21 cellular contexts compared by ENCODE assay signal in genomic region chr7:155198206-155198892, GRCh38.
DNase-seq lines count a peak whose midpoint lies in the region; ATAC-seq, FAIRE-seq and TF ChIP-seq lines count a peak whose summit lies in the region.
"Had no signal": no experiment of that assay in that cellular context is flagged by ENCODE, and none has a peak within 500 bp of the region (broad histone marks: within the 10 kb centered on the region; RNA-seq: fewer than 3 reads in every experiment).

No MANE protein-coding gene starts in this region.

- no peak for TF ChIP-seq CTCF in C4-2B (conservative IDR thresholded peaks at IDR 0.05)
- TF ChIP-seq CTCF in HepG2 (CRISPR knock-in tag; IDR thresholded peaks at IDR 0.05) = no peak

- intact Hi-C loops in activated T-helper 1 cell treated with anti-CD3 and anti-CD28 coated beads, Interleukin-12 subunit alpha, Interleukin-12 subunit beta, Interleukin-2, Interleukin-4 antibody, amounts not matched to agents 30 ng/mL and 10 ng/mL and 1 ng/mL, durations not matched to agents 14 hours and 24 hours and 36 hours (cut with micrococcal nuclease) = loop anchor here (1.0 to 2.0 kb wide), 2 partner anchors 8 to 196 kb away; partner anchors contain the start of gene PAXIP1
- intact Hi-C loops in HepG2 (cut with micrococcal nuclease; ENCODE audit: unreplicated experiment) = no loop called here

- H3K9me3 ChIP-seq in HepG2 (ENCODE audit: low read length) = no peaks in the 10 kb centered on the region
- H3K9me3 ChIP-seq: ovary had no signal

- H3K4me2 ChIP-seq in HepG2 (ENCODE audit: low read depth, low read length) = no peak overlapping the region
- H3K4me2 ChIP-seq: PC-9 had no signal

- H4K20me1 ChIP-seq in HepG2 (ENCODE audit: insufficient read depth, low read length) = no peaks in the 10 kb centered on the region

- H3K27ac ChIP-seq in C4-2B (peak overlapping the region; percentile 4), HepG2 (ENCODE audit: extremely low read length, insufficient read depth, low read length) (no peak overlapping the region)
- H3K27ac ChIP-seq: ovary, PC-9, SK-N-MC, uterus had no signal

- POLR2A ChIA-PET in HepG2 (lab: Yijun Ruan, JAX) = no interaction called here

- ATAC-seq in GM18873 (IDR thresholded peaks at IDR 0.05; ENCODE audit: low FRiP score, unreplicated experiment) (peak; percentile 21), HepG2 (no peak), HG03521 (IDR thresholded peaks at IDR 0.05; ENCODE audit: unreplicated experiment) (no peak)

- H3K4me1 ChIP-seq in HepG2 (ENCODE audit: insufficient read depth, low read length) = no peaks in the 10 kb centered on the region
- H3K4me1 ChIP-seq: uterus had no signal

- peak overlapping the region; percentile 83 for H3K27ac Mint-ChIP-seq in activated T-helper 1 cell treated with anti-CD3 and anti-CD28 coated beads, Interleukin-12 subunit alpha, Interleukin-12 subunit beta, Interleukin-2, Interleukin-4 antibody, amounts not matched to agents 30 ng/mL and 10 ng/mL and 1 ng/mL, durations not matched to agents 14 hours and 24 hours and 36 hours
- H3K27ac Mint-ChIP-seq: immature natural killer cell had no signal

- peaks cover 0 to 22% of the 10 kb centered on the region in 2 experiments; a peak in 2 of 5 replicates for H3K27me3 ChIP-seq in HepG2 (ENCODE audit: control insufficient read depth in 1 of 2, insufficient read depth in 2 of 2, low read length in 2 of 2)
- H3K27me3 ChIP-seq: ovary, uterus had no signal

- no peak for TF ChIP-seq POLR2A in HepG2 (IDR thresholded peaks at IDR 0.05; ENCODE audit: insufficient read depth in 1 of 2, low read depth in 2 of 2, low read length in 2 of 2)

- H3K36me3 ChIP-seq in HepG2 (replicated peaks in 1 of 2; ENCODE audit: control insufficient read depth in 1 of 2, insufficient read depth in 2 of 2, low read length in 2 of 2) = no peaks in the 10 kb centered on the region
- H3K36me3 ChIP-seq: ovary, uterus had no signal

- peaks cover 2% of the 10 kb centered on the region for H3K27me3 Mint-ChIP-seq in activated T-helper 1 cell treated with anti-CD3 and anti-CD28 coated beads, Interleukin-12 subunit alpha, Interleukin-12 subunit beta, Interleukin-2, Interleukin-4 antibody, amounts not matched to agents 30 ng/mL and 10 ng/mL and 1 ng/mL, durations not matched to agents 14 hours and 24 hours and 36 hours (ENCODE audit: insufficient read depth)

- no TSS peak for BruUV-seq in HepG2 (replicated peaks; lab: Mats Ljungman, UMichigan)

- WGBS in HepG2 (ENCODE audit: low lambda C conversion rate) = 54% methylated on average over 19 of the region's 22 CpGs

- peaks cover 10% of the 10 kb centered on the region for H3K36me3 Mint-ChIP-seq in activated T-helper 1 cell treated with anti-CD3 and anti-CD28 coated beads, Interleukin-12 subunit alpha, Interleukin-12 subunit beta, Interleukin-2, Interleukin-4 antibody, amounts not matched to agents 30 ng/mL and 10 ng/mL and 1 ng/mL, durations not matched to agents 14 hours and 24 hours and 36 hours (ENCODE audit: low read depth)

- CTCF ChIA-PET in HepG2 (lab: Yijun Ruan, JAX; ENCODE audit: low intra/inter-chr PET ratio, low total read pairs) = no interaction called here

- peaks cover 24% of the 10 kb centered on the region for H3K4me1 Mint-ChIP-seq in activated T-helper 1 cell treated with anti-CD3 and anti-CD28 coated beads, Interleukin-12 subunit alpha, Interleukin-12 subunit beta, Interleukin-2, Interleukin-4 antibody, amounts not matched to agents 30 ng/mL and 10 ng/mL and 1 ng/mL, durations not matched to agents 14 hours and 24 hours and 36 hours (ENCODE audit: low read depth)
- H3K4me1 Mint-ChIP-seq: immature natural killer cell had no signal

- no peak for FAIRE-seq in HepG2 (lab: Jason Lieb, UNC)

- DNase-seq in activated T-helper 1 cell treated with anti-CD3 and anti-CD28 coated beads, Interleukin-12 subunit alpha, Interleukin-12 subunit beta, Interleukin-2, Interleukin-4 antibody, amounts not matched to agents 30 ng/mL and 10 ng/mL and 1 ng/mL, durations not matched to agents 14 hours and 24 hours and 36 hours (ENCODE audit: low spot score) = no peak
- DNase-seq in HepG2 (ENCODE audit: low spot score) (no peak), NCI-H524 (lab: John Stamatoyannopoulos, UW) (no peak), COR-L47 (lab: John Stamatoyannopoulos, UW) (no peak)
- DNase-seq: activated effector memory CD4-positive, alpha-beta T cell treated with Interleukin-2 at 50 U/mL for 16 hours; aorta; cerebellar nuclear complex; effector memory CD4-positive, alpha-beta T cell; immature natural killer cell; NCI-H1436; NCI-H2171; NCI-H774; ovary; PC-9; T-helper 9 cell; uterus had no signal

- no peak for TF ChIP-seq EP300 in HepG2 (IDR thresholded peaks at IDR 0.05; ENCODE audit: low read depth in 2 of 2, low read length in 2 of 2)
- TF ChIP-seq EP300 in HepG2 (CRISPR knock-in tag; IDR thresholded peaks at IDR 0.05; ENCODE audit: borderline replicate concordance) = no peak

- no peak overlapping the region for H2AFZ ChIP-seq in HepG2 (ENCODE audit: low read length)
- H2AFZ ChIP-seq: PC-9 had no signal

- no peak for TF ChIP-seq RAD21 in HepG2 (CRISPR knock-in tag; IDR thresholded peaks at IDR 0.05)

- H3K9ac ChIP-seq in HepG2 (ENCODE audit: insufficient read depth, low read depth, low read length) = no peak overlapping the region

- in situ Hi-C loops in HepG2 (cut with HindIII; ENCODE audit: extremely low pct_ligation_motif_present, low pct_unique_long_range_greater_than_20kb) = no loop called here

- H3K9me3 Mint-ChIP-seq in activated T-helper 1 cell treated with anti-CD3 and anti-CD28 coated beads, Interleukin-12 subunit alpha, Interleukin-12 subunit beta, Interleukin-2, Interleukin-4 antibody, amounts not matched to agents 30 ng/mL and 10 ng/mL and 1 ng/mL, durations not matched to agents 14 hours and 24 hours and 36 hours = peaks cover 22% of the 10 kb centered on the region

- H3K79me2 ChIP-seq in HepG2 (ENCODE audit: insufficient read depth, low read length) = no peaks in the 10 kb centered on the region

- no peak overlapping the region for H3K4me3 ChIP-seq in HepG2 (replicated peaks in 1 of 3; ENCODE audit: insufficient read depth in 1 of 3, low read depth in 2 of 3, low read length in 3 of 3)
- H3K4me3 ChIP-seq: ovary, PC-9, SK-N-MC, uterus had no signal

- H3K4me3 Mint-ChIP-seq in activated T-helper 1 cell treated with anti-CD3 and anti-CD28 coated beads, Interleukin-12 subunit alpha, Interleukin-12 subunit beta, Interleukin-2, Interleukin-4 antibody, amounts not matched to agents 30 ng/mL and 10 ng/mL and 1 ng/mL, durations not matched to agents 14 hours and 24 hours and 36 hours = peak overlapping the region; percentile 46
- H3K4me3 Mint-ChIP-seq: HFFc6, immature natural killer cell had no signal

TF ChIP-seq in HepG2, 621 proteins besides CTCF, POLR2A, EP300 and RAD21:
- TF ChIP-seq GRHL1 (CRISPR knock-in tag; conservative IDR thresholded peaks at IDR 0.05) (no peak), ZNF234 (CRISPR knock-in tag; conservative IDR thresholded peaks at IDR 0.05) (no peak), CREB1 (IDR thresholded peaks at IDR 0.05) (peak; percentile 64), CREB1 (CRISPR knock-in tag; IDR thresholded peaks at IDR 0.05) (no peak)
